1 cellular context compared by ENCODE assay signal in genomic region chr14:59085207-59085739, GRCh38.
TF ChIP-seq lines count a peak whose summit lies in the region.

No MANE protein-coding gene starts in this region.

TF ChIP-seq in GM23338, 12 proteins besides CTCF, POLR2A, EP300 and RAD21 (continued from another document):
- TF ChIP-seq ZNF462 (CRISPR knock-in tag; IDR thresholded peaks at IDR 0.05) (no peak), ZNF114 (CRISPR knock-in tag; IDR thresholded peaks at IDR 0.05) (no peak), ETS1 (IDR thresholded peaks at IDR 0.05) (no peak), STAT1 (IDR thresholded peaks at IDR 0.05; ENCODE audit: unreplicated experiment) (no peak), EZH2 (IDR thresholded peaks at IDR 0.05; ENCODE audit: low read depth, unreplicated experiment) (no peak), ZNF331 (CRISPR knock-in tag; IDR thresholded peaks at IDR 0.05; ENCODE audit: low read depth) (no peak)
- TF ChIP-seq, protein P1, sequence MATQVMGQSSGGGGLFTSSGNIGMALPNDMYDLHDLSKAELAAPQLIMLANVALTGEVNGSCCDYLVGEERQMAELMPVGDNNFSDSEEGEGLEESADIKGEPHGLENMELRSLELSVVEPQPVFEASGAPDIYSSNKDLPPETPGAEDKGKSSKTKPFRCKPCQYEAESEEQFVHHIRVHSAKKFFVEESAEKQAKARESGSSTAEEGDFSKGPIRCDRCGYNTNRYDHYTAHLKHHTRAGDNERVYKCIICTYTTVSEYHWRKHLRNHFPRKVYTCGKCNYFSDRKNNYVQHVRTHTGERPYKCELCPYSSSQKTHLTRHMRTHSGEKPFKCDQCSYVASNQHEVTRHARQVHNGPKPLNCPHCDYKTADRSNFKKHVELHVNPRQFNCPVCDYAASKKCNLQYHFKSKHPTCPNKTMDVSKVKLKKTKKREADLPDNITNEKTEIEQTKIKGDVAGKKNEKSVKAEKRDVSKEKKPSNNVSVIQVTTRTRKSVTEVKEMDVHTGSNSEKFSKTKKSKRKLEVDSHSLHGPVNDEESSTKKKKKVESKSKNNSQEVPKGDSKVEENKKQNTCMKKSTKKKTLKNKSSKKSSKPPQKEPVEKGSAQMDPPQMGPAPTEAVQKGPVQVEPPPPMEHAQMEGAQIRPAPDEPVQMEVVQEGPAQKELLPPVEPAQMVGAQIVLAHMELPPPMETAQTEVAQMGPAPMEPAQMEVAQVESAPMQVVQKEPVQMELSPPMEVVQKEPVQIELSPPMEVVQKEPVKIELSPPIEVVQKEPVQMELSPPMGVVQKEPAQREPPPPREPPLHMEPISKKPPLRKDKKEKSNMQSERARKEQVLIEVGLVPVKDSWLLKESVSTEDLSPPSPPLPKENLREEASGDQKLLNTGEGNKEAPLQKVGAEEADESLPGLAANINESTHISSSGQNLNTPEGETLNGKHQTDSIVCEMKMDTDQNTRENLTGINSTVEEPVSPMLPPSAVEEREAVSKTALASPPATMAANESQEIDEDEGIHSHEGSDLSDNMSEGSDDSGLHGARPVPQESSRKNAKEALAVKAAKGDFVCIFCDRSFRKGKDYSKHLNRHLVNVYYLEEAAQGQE (IDR thresholded peaks at IDR 0.05; ENCODE audit: unreplicated experiment): no peak
